In the genomic region with DNA sequence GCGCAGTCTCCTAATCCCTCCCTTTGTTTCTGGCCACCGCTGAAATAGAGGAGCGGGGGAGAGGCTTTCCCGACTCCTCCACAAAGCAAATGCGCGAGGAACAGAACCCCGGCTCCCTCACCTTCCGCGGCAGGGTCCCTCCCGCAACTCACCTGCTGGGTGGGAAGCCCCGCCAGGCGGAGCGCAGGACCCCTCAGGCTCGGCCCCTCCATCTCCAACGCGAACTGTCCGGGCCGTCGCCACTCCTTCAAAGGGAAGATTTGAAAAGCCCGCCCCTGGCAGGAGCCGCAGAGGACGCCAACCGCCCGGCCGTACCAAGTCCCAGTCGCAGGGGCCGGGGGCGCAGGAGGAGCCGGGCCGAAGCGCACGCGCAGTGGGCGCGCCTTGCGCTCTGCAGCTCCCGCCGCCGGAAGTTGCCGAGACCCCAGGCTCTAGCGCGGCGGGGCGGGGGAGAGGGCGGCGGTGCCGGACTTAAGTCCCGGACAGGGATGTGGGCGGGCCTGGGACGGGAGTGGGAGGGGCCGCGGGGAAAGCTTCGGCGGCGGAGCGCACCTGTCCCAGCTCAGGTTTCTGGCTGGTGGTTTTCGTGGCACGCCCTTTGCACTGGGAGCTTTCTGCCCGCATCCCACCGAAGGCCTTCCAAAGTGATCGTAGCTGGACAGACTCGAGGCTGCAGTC, we compare ENCODE assay signal across 1 cellular context.
TF ChIP-seq lines count a peak whose summit lies in the region.

A gene with protein sequence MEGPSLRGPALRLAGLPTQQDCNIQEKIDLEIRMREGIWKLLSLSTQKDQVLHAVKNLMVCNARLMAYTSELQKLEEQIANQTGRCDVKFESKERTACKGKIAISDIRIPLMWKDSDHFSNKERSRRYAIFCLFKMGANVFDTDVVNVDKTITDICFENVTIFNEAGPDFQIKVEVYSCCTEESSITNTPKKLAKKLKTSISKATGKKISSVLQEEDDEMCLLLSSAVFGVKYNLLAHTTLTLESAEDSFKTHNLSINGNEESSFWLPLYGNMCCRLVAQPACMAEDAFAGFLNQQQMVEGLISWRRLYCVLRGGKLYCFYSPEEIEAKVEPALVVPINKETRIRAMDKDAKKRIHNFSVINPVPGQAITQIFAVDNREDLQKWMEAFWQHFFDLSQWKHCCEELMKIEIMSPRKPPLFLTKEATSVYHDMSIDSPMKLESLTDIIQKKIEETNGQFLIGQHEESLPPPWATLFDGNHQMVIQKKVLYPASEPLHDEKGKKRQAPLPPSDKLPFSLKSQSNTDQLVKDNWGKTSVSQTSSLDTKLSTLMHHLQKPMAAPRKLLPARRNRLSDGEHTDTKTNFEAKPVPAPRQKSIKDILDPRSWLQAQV (minus strand): TSS at position 446 of the 678 bp plus-strand sequence. CDS start 234 bp downstream, at position 212.

TF ChIP-seq in K562, 482 proteins besides CTCF, POLR2A, EP300 and RAD21 (continued from another document and continues in another):
- TF ChIP-seq RBM39 (optimal IDR thresholded peaks at IDR 0.05; ENCODE audit: low read depth, low read length) (no peak), L3MBTL2 (IDR thresholded peaks at IDR 0.05) (peak; percentile 59; the same call in 1 of the 2 replicates), PCBP1 (IDR thresholded peaks at IDR 0.05; ENCODE audit: low read depth, low read length, poor library complexity, severe bottlenecking) (no peak), CREB1 (IDR thresholded peaks at IDR 0.05) (no peak), CREB1 (CRISPR knock-in tag; IDR thresholded peaks at IDR 0.05) (no peak), NONO (IDR thresholded peaks at IDR 0.05; ENCODE audit: low read depth in 2 of 2, low read length in 1 of 2) (peak in 1 of 2 experiments; percentile 93; a peak in 2 of 4 replicates), SAP30 (IDR thresholded peaks at IDR 0.05; ENCODE audit: borderline replicate concordance, insufficient read depth, low read depth, low read length, poor library complexity, severe bottlenecking) (peak; percentile 53), CBFA2T3 (IDR thresholded peaks at IDR 0.05) (no peak), ETV1 (tag; conservative IDR thresholded peaks at IDR 0.05; ENCODE audit: low read depth) (no peak), ZNF316 (IDR thresholded peaks at IDR 0.05) (no peak), PHB2 (IDR thresholded peaks at IDR 0.05; ENCODE audit: low read depth) (no peak), TOE1 (IDR thresholded peaks at IDR 0.05; ENCODE audit: borderline replicate concordance) (no peak), TOE1 (CRISPR knock-in tag; IDR thresholded peaks at IDR 0.05; ENCODE audit: borderline replicate concordance, low read depth) (no peak), NR2F6 (CRISPR knock-in tag; IDR thresholded peaks at IDR 0.05) (no peak), ZNF12 (CRISPR knock-in tag; IDR thresholded peaks at IDR 0.05) (no peak), TAF7 (tag; IDR thresholded peaks at IDR 0.05) (no peak), SNRNP70 (optimal IDR thresholded peaks at IDR 0.05; ENCODE audit: low read depth, low read length) (no peak), FOXM1 (IDR thresholded peaks at IDR 0.05; ENCODE audit: low read depth) (peak; percentile 35; the same call in 1 of the 2 replicates), FOXM1 (CRISPR knock-in tag; IDR thresholded peaks at IDR 0.05; ENCODE audit: low read depth) (no peak), DACH1 (IDR thresholded peaks at IDR 0.05; ENCODE audit: partially characterized antibody) (no peak), SMAD3 (CRISPR knock-in tag; conservative IDR thresholded peaks at IDR 0.05) (no peak), SAFB2 (IDR thresholded peaks at IDR 0.05; ENCODE audit: borderline replicate concordance, low read depth, low read length, severe bottlenecking) (no peak), MYC (IDR thresholded peaks at IDR 0.05; ENCODE audit: low read depth, low read length) (no peak), MYC (CRISPR knock-in tag; IDR thresholded peaks at IDR 0.05; ENCODE audit: borderline replicate concordance, low read depth) (no peak), CC2D1A (IDR thresholded peaks at IDR 0.05) (no peak)
- TF ChIP-seq, protein P1, sequence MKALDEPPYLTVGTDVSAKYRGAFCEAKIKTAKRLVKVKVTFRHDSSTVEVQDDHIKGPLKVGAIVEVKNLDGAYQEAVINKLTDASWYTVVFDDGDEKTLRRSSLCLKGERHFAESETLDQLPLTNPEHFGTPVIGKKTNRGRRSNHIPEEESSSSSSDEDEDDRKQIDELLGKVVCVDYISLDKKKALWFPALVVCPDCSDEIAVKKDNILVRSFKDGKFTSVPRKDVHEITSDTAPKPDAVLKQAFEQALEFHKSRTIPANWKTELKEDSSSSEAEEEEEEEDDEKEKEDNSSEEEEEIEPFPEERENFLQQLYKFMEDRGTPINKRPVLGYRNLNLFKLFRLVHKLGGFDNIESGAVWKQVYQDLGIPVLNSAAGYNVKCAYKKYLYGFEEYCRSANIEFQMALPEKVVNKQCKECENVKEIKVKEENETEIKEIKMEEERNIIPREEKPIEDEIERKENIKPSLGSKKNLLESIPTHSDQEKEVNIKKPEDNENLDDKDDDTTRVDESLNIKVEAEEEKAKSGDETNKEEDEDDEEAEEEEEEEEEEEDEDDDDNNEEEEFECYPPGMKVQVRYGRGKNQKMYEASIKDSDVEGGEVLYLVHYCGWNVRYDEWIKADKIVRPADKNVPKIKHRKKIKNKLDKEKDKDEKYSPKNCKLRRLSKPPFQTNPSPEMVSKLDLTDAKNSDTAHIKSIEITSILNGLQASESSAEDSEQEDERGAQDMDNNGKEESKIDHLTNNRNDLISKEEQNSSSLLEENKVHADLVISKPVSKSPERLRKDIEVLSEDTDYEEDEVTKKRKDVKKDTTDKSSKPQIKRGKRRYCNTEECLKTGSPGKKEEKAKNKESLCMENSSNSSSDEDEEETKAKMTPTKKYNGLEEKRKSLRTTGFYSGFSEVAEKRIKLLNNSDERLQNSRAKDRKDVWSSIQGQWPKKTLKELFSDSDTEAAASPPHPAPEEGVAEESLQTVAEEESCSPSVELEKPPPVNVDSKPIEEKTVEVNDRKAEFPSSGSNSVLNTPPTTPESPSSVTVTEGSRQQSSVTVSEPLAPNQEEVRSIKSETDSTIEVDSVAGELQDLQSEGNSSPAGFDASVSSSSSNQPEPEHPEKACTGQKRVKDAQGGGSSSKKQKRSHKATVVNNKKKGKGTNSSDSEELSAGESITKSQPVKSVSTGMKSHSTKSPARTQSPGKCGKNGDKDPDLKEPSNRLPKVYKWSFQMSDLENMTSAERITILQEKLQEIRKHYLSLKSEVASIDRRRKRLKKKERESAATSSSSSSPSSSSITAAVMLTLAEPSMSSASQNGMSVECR (CRISPR knock-in tag; IDR thresholded peaks at IDR 0.05): peak; percentile 91
- TF ChIP-seq, protein P2, sequence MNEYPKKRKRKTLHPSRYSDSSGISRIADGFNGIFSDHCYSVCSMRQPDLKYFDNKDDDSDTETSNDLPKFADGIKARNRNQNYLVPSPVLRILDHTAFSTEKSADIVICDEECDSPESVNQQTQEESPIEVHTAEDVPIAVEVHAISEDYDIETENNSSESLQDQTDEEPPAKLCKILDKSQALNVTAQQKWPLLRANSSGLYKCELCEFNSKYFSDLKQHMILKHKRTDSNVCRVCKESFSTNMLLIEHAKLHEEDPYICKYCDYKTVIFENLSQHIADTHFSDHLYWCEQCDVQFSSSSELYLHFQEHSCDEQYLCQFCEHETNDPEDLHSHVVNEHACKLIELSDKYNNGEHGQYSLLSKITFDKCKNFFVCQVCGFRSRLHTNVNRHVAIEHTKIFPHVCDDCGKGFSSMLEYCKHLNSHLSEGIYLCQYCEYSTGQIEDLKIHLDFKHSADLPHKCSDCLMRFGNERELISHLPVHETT (CRISPR knock-in tag; conservative IDR thresholded peaks at IDR 0.05 in 1 of 2, IDR thresholded peaks at IDR 0.05 in 1 of 2): no peak
- TF ChIP-seq, protein P3, sequence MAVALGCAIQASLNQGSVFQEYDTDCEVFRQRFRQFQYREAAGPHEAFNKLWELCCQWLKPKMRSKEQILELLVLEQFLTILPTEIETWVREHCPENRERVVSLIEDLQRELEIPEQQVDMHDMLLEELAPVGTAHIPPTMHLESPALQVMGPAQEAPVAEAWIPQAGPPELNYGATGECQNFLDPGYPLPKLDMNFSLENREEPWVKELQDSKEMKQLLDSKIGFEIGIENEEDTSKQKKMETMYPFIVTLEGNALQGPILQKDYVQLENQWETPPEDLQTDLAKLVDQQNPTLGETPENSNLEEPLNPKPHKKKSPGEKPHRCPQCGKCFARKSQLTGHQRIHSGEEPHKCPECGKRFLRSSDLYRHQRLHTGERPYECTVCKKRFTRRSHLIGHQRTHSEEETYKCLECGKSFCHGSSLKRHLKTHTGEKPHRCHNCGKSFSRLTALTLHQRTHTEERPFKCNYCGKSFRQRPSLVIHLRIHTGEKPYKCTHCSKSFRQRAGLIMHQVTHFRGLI (CRISPR knock-in tag; IDR thresholded peaks at IDR 0.05): no peak
- TF ChIP-seq, protein P4, sequence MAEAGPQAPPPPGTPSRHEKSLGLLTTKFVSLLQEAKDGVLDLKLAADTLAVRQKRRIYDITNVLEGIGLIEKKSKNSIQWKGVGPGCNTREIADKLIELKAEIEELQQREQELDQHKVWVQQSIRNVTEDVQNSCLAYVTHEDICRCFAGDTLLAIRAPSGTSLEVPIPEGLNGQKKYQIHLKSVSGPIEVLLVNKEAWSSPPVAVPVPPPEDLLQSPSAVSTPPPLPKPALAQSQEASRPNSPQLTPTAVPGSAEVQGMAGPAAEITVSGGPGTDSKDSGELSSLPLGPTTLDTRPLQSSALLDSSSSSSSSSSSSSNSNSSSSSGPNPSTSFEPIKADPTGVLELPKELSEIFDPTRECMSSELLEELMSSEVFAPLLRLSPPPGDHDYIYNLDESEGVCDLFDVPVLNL (CRISPR knock-in tag; IDR thresholded peaks at IDR 0.05; ENCODE audit: low read depth): peak; percentile 96
- TF ChIP-seq, protein P5, sequence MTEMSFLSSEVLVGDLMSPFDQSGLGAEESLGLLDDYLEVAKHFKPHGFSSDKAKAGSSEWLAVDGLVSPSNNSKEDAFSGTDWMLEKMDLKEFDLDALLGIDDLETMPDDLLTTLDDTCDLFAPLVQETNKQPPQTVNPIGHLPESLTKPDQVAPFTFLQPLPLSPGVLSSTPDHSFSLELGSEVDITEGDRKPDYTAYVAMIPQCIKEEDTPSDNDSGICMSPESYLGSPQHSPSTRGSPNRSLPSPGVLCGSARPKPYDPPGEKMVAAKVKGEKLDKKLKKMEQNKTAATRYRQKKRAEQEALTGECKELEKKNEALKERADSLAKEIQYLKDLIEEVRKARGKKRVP (CRISPR knock-in tag; IDR thresholded peaks at IDR 0.05): no peak
- TF ChIP-seq, protein P6, sequence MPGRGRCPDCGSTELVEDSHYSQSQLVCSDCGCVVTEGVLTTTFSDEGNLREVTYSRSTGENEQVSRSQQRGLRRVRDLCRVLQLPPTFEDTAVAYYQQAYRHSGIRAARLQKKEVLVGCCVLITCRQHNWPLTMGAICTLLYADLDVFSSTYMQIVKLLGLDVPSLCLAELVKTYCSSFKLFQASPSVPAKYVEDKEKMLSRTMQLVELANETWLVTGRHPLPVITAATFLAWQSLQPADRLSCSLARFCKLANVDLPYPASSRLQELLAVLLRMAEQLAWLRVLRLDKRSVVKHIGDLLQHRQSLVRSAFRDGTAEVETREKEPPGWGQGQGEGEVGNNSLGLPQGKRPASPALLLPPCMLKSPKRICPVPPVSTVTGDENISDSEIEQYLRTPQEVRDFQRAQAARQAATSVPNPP (IDR thresholded peaks at IDR 0.05; ENCODE audit: borderline replicate concordance, insufficient read depth, insufficient read length): no peak
- TF ChIP-seq, protein P7, sequence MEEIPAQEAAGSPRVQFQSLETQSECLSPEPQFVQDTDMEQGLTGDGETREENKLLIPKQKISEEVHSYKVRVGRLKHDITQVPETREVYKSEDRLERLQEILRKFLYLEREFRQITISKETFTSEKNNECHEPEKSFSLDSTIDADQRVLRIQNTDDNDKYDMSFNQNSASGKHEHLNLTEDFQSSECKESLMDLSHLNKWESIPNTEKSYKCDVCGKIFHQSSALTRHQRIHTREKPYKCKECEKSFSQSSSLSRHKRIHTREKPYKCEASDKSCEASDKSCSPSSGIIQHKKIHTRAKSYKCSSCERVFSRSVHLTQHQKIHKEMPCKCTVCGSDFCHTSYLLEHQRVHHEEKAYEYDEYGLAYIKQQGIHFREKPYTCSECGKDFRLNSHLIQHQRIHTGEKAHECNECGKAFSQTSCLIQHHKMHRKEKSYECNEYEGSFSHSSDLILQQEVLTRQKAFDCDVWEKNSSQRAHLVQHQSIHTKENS (CRISPR knock-in tag; IDR thresholded peaks at IDR 0.05): no peak
- TF ChIP-seq, protein P8, sequence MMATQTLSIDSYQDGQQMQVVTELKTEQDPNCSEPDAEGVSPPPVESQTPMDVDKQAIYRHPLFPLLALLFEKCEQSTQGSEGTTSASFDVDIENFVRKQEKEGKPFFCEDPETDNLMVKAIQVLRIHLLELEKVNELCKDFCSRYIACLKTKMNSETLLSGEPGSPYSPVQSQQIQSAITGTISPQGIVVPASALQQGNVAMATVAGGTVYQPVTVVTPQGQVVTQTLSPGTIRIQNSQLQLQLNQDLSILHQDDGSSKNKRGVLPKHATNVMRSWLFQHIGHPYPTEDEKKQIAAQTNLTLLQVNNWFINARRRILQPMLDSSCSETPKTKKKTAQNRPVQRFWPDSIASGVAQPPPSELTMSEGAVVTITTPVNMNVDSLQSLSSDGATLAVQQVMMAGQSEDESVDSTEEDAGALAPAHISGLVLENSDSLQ (IDR thresholded peaks at IDR 0.05): no peak
- TF ChIP-seq, protein P9, sequence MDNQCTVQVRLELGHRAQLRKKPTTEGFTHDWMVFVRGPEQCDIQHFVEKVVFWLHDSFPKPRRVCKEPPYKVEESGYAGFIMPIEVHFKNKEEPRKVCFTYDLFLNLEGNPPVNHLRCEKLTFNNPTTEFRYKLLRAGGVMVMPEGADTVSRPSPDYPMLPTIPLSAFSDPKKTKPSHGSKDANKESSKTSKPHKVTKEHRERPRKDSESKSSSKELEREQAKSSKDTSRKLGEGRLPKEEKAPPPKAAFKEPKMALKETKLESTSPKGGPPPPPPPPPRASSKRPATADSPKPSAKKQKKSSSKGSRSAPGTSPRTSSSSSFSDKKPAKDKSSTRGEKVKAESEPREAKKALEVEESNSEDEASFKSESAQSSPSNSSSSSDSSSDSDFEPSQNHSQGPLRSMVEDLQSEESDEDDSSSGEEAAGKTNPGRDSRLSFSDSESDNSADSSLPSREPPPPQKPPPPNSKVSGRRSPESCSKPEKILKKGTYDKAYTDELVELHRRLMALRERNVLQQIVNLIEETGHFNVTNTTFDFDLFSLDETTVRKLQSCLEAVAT (IDR thresholded peaks at IDR 0.05): no peak
- TF ChIP-seq, protein P10, sequence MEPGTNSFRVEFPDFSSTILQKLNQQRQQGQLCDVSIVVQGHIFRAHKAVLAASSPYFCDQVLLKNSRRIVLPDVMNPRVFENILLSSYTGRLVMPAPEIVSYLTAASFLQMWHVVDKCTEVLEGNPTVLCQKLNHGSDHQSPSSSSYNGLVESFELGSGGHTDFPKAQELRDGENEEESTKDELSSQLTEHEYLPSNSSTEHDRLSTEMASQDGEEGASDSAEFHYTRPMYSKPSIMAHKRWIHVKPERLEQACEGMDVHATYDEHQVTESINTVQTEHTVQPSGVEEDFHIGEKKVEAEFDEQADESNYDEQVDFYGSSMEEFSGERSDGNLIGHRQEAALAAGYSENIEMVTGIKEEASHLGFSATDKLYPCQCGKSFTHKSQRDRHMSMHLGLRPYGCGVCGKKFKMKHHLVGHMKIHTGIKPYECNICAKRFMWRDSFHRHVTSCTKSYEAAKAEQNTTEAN (CRISPR knock-in tag; IDR thresholded peaks at IDR 0.05): no peak
- TF ChIP-seq, protein P11, sequence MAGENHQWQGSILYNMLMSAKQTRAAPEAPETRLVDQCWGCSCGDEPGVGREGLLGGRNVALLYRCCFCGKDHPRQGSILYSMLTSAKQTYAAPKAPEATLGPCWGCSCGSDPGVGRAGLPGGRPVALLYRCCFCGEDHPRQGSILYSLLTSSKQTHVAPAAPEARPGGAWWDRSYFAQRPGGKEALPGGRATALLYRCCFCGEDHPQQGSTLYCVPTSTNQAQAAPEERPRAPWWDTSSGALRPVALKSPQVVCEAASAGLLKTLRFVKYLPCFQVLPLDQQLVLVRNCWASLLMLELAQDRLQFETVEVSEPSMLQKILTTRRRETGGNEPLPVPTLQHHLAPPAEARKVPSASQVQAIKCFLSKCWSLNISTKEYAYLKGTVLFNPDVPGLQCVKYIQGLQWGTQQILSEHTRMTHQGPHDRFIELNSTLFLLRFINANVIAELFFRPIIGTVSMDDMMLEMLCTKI (IDR thresholded peaks at IDR 0.05; ENCODE audit: partially characterized antibody): no peak
